Comparison of ENCODE assay signal across 9 cellular contexts in the genomic region with DNA sequence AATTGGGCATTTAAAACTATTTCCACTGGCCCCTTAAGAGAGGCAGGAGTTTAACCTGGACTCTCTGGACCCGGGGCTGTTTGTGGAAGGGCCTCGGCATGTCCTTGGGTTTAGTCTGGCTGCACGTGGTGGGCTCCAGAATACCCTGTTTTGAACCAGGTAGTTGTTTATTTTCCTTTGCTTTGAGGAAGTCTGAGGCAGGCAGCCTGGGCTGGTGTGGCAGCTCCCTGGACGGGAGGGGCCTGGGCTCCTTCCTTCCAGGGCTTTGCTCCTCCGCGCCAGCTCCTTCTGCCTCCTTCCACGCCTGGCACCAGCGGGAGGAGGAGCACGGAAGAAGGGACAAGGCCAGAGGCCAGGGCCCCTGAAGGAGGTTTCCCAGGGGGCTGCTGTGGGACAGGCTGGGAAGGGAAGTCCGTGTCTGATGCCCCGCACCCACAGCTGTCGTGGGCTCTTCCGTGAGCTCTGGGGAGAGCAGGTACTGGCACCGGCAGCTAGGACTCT. TPM values are rescaled to one million over a fixed set of nuclear protein-coding genes. Genes with fewer than 3 reads are reported as not detected.
DNase-seq lines count a peak whose midpoint lies in the region; ATAC-seq, FAIRE-seq and TF ChIP-seq lines count a peak whose summit lies in the region.
"Had no signal": no experiment of that assay in that cellular context is flagged by ENCODE, and none has a peak within 500 bp of the region (broad histone marks: within the 10 kb centered on the region; RNA-seq: fewer than 3 reads in every experiment).

No MANE protein-coding gene starts in this region.

- TF ChIP-seq CTCF in AG04450 (IDR thresholded peaks at IDR 0.05; ENCODE audit: low read depth, low read length) (no peak), RWPE1 (conservative IDR thresholded peaks at IDR 0.05; ENCODE audit: low read depth) (no peak), endothelial cell of umbilical vein (IDR thresholded peaks at IDR 0.05; ENCODE audit: extremely low read depth in 1 of 2, insufficient read depth in 1 of 2, low read depth in 1 of 2, low read length in 2 of 2) (no peak)

- peak overlapping the region; percentile 31 for H3K4me2 ChIP-seq in endothelial cell of umbilical vein (ENCODE audit: insufficient read depth, low read length)

- CTCF ChIA-PET in AG04450 (lab: Charles Lee), result interaction anchor here (0.5 to 1.1 kb wide), 2 partner anchors 10 to 593 kb away, joined by 3 to 7 read pairs; no protein-coding TSS in a partner anchor
- CTCF ChIA-PET in RWPE1 (lab: Yijun Ruan, JAX), result no interaction called here
- CTCF ChIA-PET in endothelial cell of umbilical vein (lab: Charles Lee), result interaction anchor here (0.6 to 1.2 kb wide), 2 partner anchors 471 to 835 kb away, joined by 3 read pairs; no protein-coding TSS in a partner anchor

- POLR2A ChIA-PET in AG04450 (lab: Yijun Ruan, JAX) (interaction anchor here (0.6 to 0.9 kb wide), 3 partner anchors 16 to 567 kb away, joined by 3 to 7 read pairs (median 4); a partner anchor contains a TSS), RWPE1 (lab: Yijun Ruan, JAX; ENCODE audit: low non-redundant PET) (no interaction called here), endothelial cell of umbilical vein (lab: Charles Lee) (no interaction called here)
- POLR2A ChIA-PET in naive thymus-derived CD8-positive, alpha-beta T cell (lab: Charles Lee), result interaction anchor here (0.7 to 1.3 kb wide), 3 partner anchors 16 to 628 kb away, joined by 4 read pairs; a partner anchor contains a TSS

- H3K9ac ChIP-seq in endothelial cell of umbilical vein (replicated peaks; ENCODE audit: extremely low read depth, insufficient read depth, low read length), result peak overlapping the region; percentile 53

- intact Hi-C loops in endothelial cell of umbilical vein (cut with micrococcal nuclease), result no loop called here

- peaks cover 57% of the 10 kb centered on the region for H3K79me2 ChIP-seq in endothelial cell of umbilical vein (ENCODE audit: control insufficient read depth, insufficient read depth, low read length)

- H3K27ac ChIP-seq in AG04450 (ENCODE audit: low read depth, low read length) (peak overlapping the region; percentile 57), RWPE1 (peak overlapping the region; percentile 59), endothelial cell of umbilical vein (ENCODE audit: insufficient read depth, low read depth, low read length) (peak overlapping the region; percentile 60)

- peak; percentile 54 for FAIRE-seq in endothelial cell of umbilical vein (lab: Jason Lieb, UNC)

- H3K4me3 Mint-ChIP-seq in naive thymus-derived CD8-positive, alpha-beta T cell, result peak overlapping the region in 9 of 10 donors; percentile 2 to 81 (median 60)

- H3K36me3 Mint-ChIP-seq in naive thymus-derived CD8-positive, alpha-beta T cell, result peaks cover 8 to 25% (median 16%) of the 10 kb centered on the region in 3 donors

- H3K9me3 Mint-ChIP-seq in naive thymus-derived CD8-positive, alpha-beta T cell, result peaks cover 0 to 10% (median 4%) of the 10 kb centered on the region in 9 donors

- H3K27me3 ChIP-seq in AG04450 (ENCODE audit: control insufficient read depth, insufficient read depth, low read length), result no peaks in the 10 kb centered on the region
- no peaks in the 10 kb centered on the region for H3K27me3 ChIP-seq in endothelial cell of umbilical vein (ENCODE audit: control insufficient read depth in 2 of 2, insufficient read depth in 2 of 2, low read length in 2 of 2)

- ATAC-seq in naive thymus-derived CD8-positive, alpha-beta T cell, result no peak

- no TSS peak for BruUV-seq in endothelial cell of umbilical vein (replicated peaks; lab: Mats Ljungman, UMichigan)

- dilution Hi-C loops in endothelial cell of umbilical vein (cut with MboI; ENCODE audit: extremely low pct_ligation_motif_present, low sequenced_read_pairs), result no loop called here

- TF ChIP-seq POLR2A in endothelial cell of umbilical vein (IDR thresholded peaks at IDR 0.05; ENCODE audit: low read depth, low read length), result no peak

- no peak for DNase-seq in AG04450 (ENCODE audit: low read depth, low spot score)
- no peak for DNase-seq in RWPE1 (ENCODE audit: low spot score)
- peak; percentile 55 for DNase-seq in endothelial cell of umbilical vein (ENCODE audit: low read depth, low spot score)
- no peak for DNase-seq in naive thymus-derived CD8-positive, alpha-beta T cell
- DNase-seq in NCI-H524 (lab: John Stamatoyannopoulos, UW), result no peak
- DNase-seq in NCI-H510A treated with DMSO at 0.1 percent for 48 hours (lab: John Stamatoyannopoulos, UW), result no peak
- no peak for DNase-seq in pons (ENCODE audit: low spot score)
- DNase-seq in stimulated activated CD4-positive, alpha-beta T cell treated with anti-CD3 and anti-CD28 coated beads, Interleukin-15, amount 100 ng/mL, for 24 hours, result no peak
- DNase-seq: activated CD8-positive, alpha-beta memory T cell treated with anti-CD3 and anti-CD28 coated beads for 24 hours had no signal

- no peak overlapping the region for H3K4me3 ChIP-seq in AG04450 (ENCODE audit: low read depth, low read length)
- H3K4me3 ChIP-seq in endothelial cell of umbilical vein (replicated peaks in 1 of 3; ENCODE audit: insufficient read depth in 1 of 3, low read depth in 1 of 3, low read length in 3 of 3), result no peak overlapping the region

- H3K9me3 ChIP-seq in AG04450 (ENCODE audit: control insufficient read depth, insufficient read depth, low read length) (peaks cover 10% of the 10 kb centered on the region), endothelial cell of umbilical vein (replicated peaks; ENCODE audit: control insufficient read depth, insufficient read depth, low read length) (no peaks in the 10 kb centered on the region)

- no peaks in the 10 kb centered on the region for H3K36me3 ChIP-seq in endothelial cell of umbilical vein (ENCODE audit: control insufficient read depth in 2 of 2, extremely low read depth in 1 of 2, insufficient read depth in 2 of 2, low read length in 2 of 2)

- H2AFZ ChIP-seq in endothelial cell of umbilical vein (ENCODE audit: low read depth, low read length), result peak overlapping the region; percentile 84

- H3K27me3 Mint-ChIP-seq in naive thymus-derived CD8-positive, alpha-beta T cell, result no peaks in the 10 kb centered on the region

- peaks cover 43 to 73% (median 70%) of the 10 kb centered on the region in 4 donors for H3K4me1 Mint-ChIP-seq in naive thymus-derived CD8-positive, alpha-beta T cell

- no peaks in the 10 kb centered on the region for H4K20me1 ChIP-seq in endothelial cell of umbilical vein (replicated peaks; ENCODE audit: control insufficient read depth, extremely low read depth, insufficient read depth, low read length)

- H3K9me1 ChIP-seq in endothelial cell of umbilical vein (replicated peaks; ENCODE audit: control insufficient read depth, extremely low read depth, insufficient read depth, low read length), result no peaks in the 10 kb centered on the region

- H3K27ac Mint-ChIP-seq in naive thymus-derived CD8-positive, alpha-beta T cell, result peak overlapping the region in 9 of 10 donors; percentile 48 to 91 (median 66)

- H3K4me1 ChIP-seq in endothelial cell of umbilical vein (ENCODE audit: control insufficient read depth, extremely low read depth, insufficient read depth, low read length), result peaks cover 32% of the 10 kb centered on the region

TF ChIP-seq in endothelial cell of umbilical vein, 7 proteins besides CTCF, POLR2A, EP300 and RAD21:
- no peak for TF ChIP-seq GATA2 (IDR thresholded peaks at IDR 0.05; ENCODE audit: insufficient read depth, insufficient read length, low read depth, low read length)
- no peak for TF ChIP-seq FOS (IDR thresholded peaks at IDR 0.05; ENCODE audit: borderline replicate concordance, insufficient read depth, low read length)
- no peak for TF ChIP-seq MYC (IDR thresholded peaks at IDR 0.05; ENCODE audit: low read depth, low read length)
- TF ChIP-seq, protein P1, sequence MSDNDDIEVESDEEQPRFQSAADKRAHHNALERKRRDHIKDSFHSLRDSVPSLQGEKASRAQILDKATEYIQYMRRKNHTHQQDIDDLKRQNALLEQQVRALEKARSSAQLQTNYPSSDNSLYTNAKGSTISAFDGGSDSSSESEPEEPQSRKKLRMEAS (IDR thresholded peaks at IDR 0.05; ENCODE audit: insufficient read depth, insufficient read length), result no peak
- TF ChIP-seq JUN (IDR thresholded peaks at IDR 0.05; ENCODE audit: borderline replicate concordance, insufficient read depth, insufficient read length, low read depth), result no peak
- TF ChIP-seq EZH2 (IDR thresholded peaks at IDR 0.05; ENCODE audit: borderline replicate concordance, low read depth, low read length, severe bottlenecking), result no peak
- TF ChIP-seq POLR2AphosphoS5 (IDR thresholded peaks at IDR 0.05; ENCODE audit: insufficient read depth, low read depth, low read length), result no peak

RNA-seq across cellular contexts. Expression of a gene that starts 15.5 kb away (rescaled TPM):
- polyA plus RNA-seq in AG04450 (2011; rRNA removed) (18.5 and 18.6 TPM in 2 replicates), endothelial cell of umbilical vein (22.4 and 25.2 TPM in 2 replicates)
- polyA minus RNA-seq in AG04450 (2011; rRNA and poly(A)+ RNA removed), result 31.2 and 37.4 TPM in 2 replicates
- total RNA-seq in endothelial cell of umbilical vein, result 33.2 and 33.8 TPM in 2 replicates
- 16.6 and 19.1 TPM in 2 replicates for polyA plus RNA-seq in endothelial cell of umbilical vein (2011; cell fraction: cytosol; rRNA removed)
- 49.9 and 54.5 TPM in 2 replicates for polyA plus RNA-seq in endothelial cell of umbilical vein (2011; cell fraction: nucleus; rRNA removed)
- polyA plus RNA-seq in endothelial cell of umbilical vein (2012), result 13.2 and 13.3 TPM in 2 replicates
- polyA minus RNA-seq in endothelial cell of umbilical vein, result 28.2 and 31.3 TPM in 2 replicates
- 25.3 TPM for polyA minus RNA-seq in endothelial cell of umbilical vein (2011; cell fraction: cytosol; rRNA and poly(A)+ RNA removed)
- polyA minus RNA-seq in endothelial cell of umbilical vein (2011; cell fraction: nucleus; rRNA and poly(A)+ RNA removed), result 34.3 and 44.2 TPM in 2 replicates
- 10 to 100 TPM; 85.2 to 89.4 TPM for total RNA-seq in naive thymus-derived CD8-positive, alpha-beta T cell
- polyA plus RNA-seq in naive thymus-derived CD8-positive, alpha-beta T cell, result 10 to 100 TPM; 13.4 to 29.1 (median 15.7) TPM

RNA-seq across cellular contexts. Expression of a gene that starts 30.4 kb away (rescaled TPM):
- not detected in 2 replicates for polyA plus RNA-seq in AG04450 (2011; rRNA removed)
- polyA minus RNA-seq in AG04450 (2011; rRNA and poly(A)+ RNA removed), result not detected in 2 replicates
- total RNA-seq in endothelial cell of umbilical vein, result not detected in 2 replicates
- polyA plus RNA-seq in endothelial cell of umbilical vein, result not detected in 2 replicates
- not detected in 2 replicates for polyA plus RNA-seq in endothelial cell of umbilical vein (2011; cell fraction: cytosol; rRNA removed)
- not detected in 2 replicates for polyA plus RNA-seq in endothelial cell of umbilical vein (2011; cell fraction: nucleus; rRNA removed)
- not detected in 2 replicates for polyA plus RNA-seq in endothelial cell of umbilical vein (2012)
- polyA minus RNA-seq in endothelial cell of umbilical vein, result not detected in 2 replicates
- polyA minus RNA-seq in endothelial cell of umbilical vein (2011; cell fraction: cytosol; rRNA and poly(A)+ RNA removed), result not detected
- polyA minus RNA-seq in endothelial cell of umbilical vein (2011; cell fraction: nucleus; rRNA and poly(A)+ RNA removed), result not detected in 2 replicates
- not detected for total RNA-seq in naive thymus-derived CD8-positive, alpha-beta T cell
- polyA plus RNA-seq in naive thymus-derived CD8-positive, alpha-beta T cell, result not detected

Comparison
In these comparisons a context has a peak if more than half of its experiments do, and no peak if none do; other contexts are left out.
1. POLR2A ChIA-PET loops: an anchor here in AG04450 (0.6 to 0.9 kb wide) and naive thymus-derived CD8-positive, alpha-beta T cell (0.7 to 1.3 kb wide); none called in RWPE1 and endothelial cell of umbilical vein.